In genomic region chr15:68053997-68054657, GRCh38 we compare ENCODE assay signal across 8 cellular contexts. TPM values are rescaled to one million over a fixed set of nuclear protein-coding genes. Genes with fewer than 3 reads are reported as not detected.
DNase-seq lines count a peak whose midpoint lies in the region; ATAC-seq and TF ChIP-seq lines count a peak whose summit lies in the region.

Gene PIAS1 (plus strand): TSS chr15:68054315. CDS start chr15:68054327, 12 bp downstream.

- peak; percentile 71 for DNase-seq in DMS79 (lab: John Stamatoyannopoulos, UW)
- DNase-seq in Peyer's patch, result peak; percentile 94 to 97 (median 97)
- DNase-seq in activated T-cell treated with anti-CD3 and anti-CD28 coated beads, Interleukin-2, amount 50 U/mL, for 48 hours, result peak; percentile 95 to 96
- peak; percentile 96 for DNase-seq in esophagus muscularis mucosa (ENCODE audit: extremely low spot score)
- DNase-seq in stimulated activated CD8-positive, alpha-beta memory T cell treated with anti-CD3 and anti-CD28 coated beads, Interleukin-7, amount 100 ng/mL, for 24 hours (ENCODE audit: low read depth), result peak; percentile 84

- H3K27me3 ChIP-seq in Peyer's patch (no peaks in the 10 kb centered on the region), esophagus muscularis mucosa (no peaks in the 10 kb centered on the region), muscle layer of duodenum (ENCODE audit: low read depth, low read length) (no peaks in the 10 kb centered on the region)

- TF ChIP-seq EP300 in esophagus muscularis mucosa (IDR thresholded peaks at IDR 0.05), result no peak

- intact Hi-C loops in esophagus muscularis mucosa (cut with DNase I), result loop anchor here (2.0 kb wide), 1 partner anchor 101 kb away; no protein-coding TSS in a partner anchor

- H3K36me3 ChIP-seq in KOPT-K1 (ENCODE audit: insufficient read depth, low read length) (0 out of 2 replicates have a peak, but pooled peaks cover 3% of the 10 kb centered on the region), Peyer's patch (no peaks in the 10 kb centered on the region), esophagus muscularis mucosa (no peaks in the 10 kb centered on the region), muscle layer of duodenum (ENCODE audit: control insufficient read depth in 1 of 2, insufficient read depth in 2 of 2, low read length in 2 of 2) (no peaks in the 10 kb centered on the region)

- peak; percentile 62 for ATAC-seq in GM21786 (IDR thresholded peaks at IDR 0.05; ENCODE audit: unreplicated experiment)

- H3K27ac ChIP-seq in KOPT-K1 (ENCODE audit: low read depth, low read length, poor library complexity, severe bottlenecking), result peak within 1 kb of the TSS; percentile 83
- peak within 1 kb of the TSS; percentile 88 to 98 (median 92) for H3K27ac ChIP-seq in Peyer's patch
- peak within 1 kb of the TSS; percentile 94 to 98 (median 95) for H3K27ac ChIP-seq in esophagus muscularis mucosa (replicated peaks in 1 of 4)
- peak within 1 kb of the TSS; percentile 82 for H3K27ac ChIP-seq in muscle layer of duodenum (ENCODE audit: low read length)

- H3K4me3 ChIP-seq in Peyer's patch (peak within 1 kb of the TSS; percentile 79 to 100 (median 86)), esophagus muscularis mucosa (peak within 1 kb of the TSS; percentile 93 to 100 (median 98)), muscle layer of duodenum (ENCODE audit: low read depth in 1 of 2, low read length in 2 of 2) (peak within 1 kb of the TSS; percentile 98)

- TF ChIP-seq POLR2A in Peyer's patch (IDR thresholded peaks at IDR 0.05) (peak; percentile 93 to 95), esophagus muscularis mucosa (IDR thresholded peaks at IDR 0.05; ENCODE audit: low read depth) (peak; percentile 85)

- TF ChIP-seq CTCF in Peyer's patch (IDR thresholded peaks at IDR 0.05), result peak in 3 of 6 experiments; percentile 13 to 18 (median 13)
- no peak for TF ChIP-seq CTCF in esophagus muscularis mucosa (IDR thresholded peaks at IDR 0.05)

- 0% methylated on average over 17 of the region's 64 CpGs for WGBS in esophagus muscularis mucosa

- H3K9me3 ChIP-seq in KOPT-K1 (ENCODE audit: insufficient read depth, low read length, poor library complexity, severe bottlenecking) (no peaks in the 10 kb centered on the region), Peyer's patch (no peaks in the 10 kb centered on the region), esophagus muscularis mucosa (no peaks in the 10 kb centered on the region), muscle layer of duodenum (ENCODE audit: control insufficient read depth in 1 of 2, low read length in 2 of 2) (no peaks in the 10 kb centered on the region)

- H3K4me1 ChIP-seq in Peyer's patch (peaks cover 0 to 30% (median 4%) of the 10 kb centered on the region in 4 donors), esophagus muscularis mucosa (peaks cover 29 to 43% (median 37%) of the 10 kb centered on the region in 4 donors), muscle layer of duodenum (ENCODE audit: control insufficient read depth in 1 of 2, insufficient read depth in 2 of 2, low read length in 2 of 2) (peaks cover 12 to 34% of the 10 kb centered on the region in 2 donors)

RNA-seq across cellular contexts. Expression of gene PIAS1, which starts in this region (rescaled TPM):
- total RNA-seq in Peyer's patch, result 10 to 100 TPM; 71.1 to 95.7 (median 81.0) TPM
- total RNA-seq in esophagus muscularis mucosa, result 10 to 100 TPM; 26.2 to 68.4 (median 53.1) TPM

Comparison
In these comparisons a context has a peak if more than half of its experiments do, and no peak if none do; other contexts are left out.
1. Peak in every context shown above with its lines: DNase-seq, ATAC-seq, H3K4me3 ChIP-seq and H3K27ac ChIP-seq.